ENCODE assay signal across 8 cellular contexts in the genomic region with DNA sequence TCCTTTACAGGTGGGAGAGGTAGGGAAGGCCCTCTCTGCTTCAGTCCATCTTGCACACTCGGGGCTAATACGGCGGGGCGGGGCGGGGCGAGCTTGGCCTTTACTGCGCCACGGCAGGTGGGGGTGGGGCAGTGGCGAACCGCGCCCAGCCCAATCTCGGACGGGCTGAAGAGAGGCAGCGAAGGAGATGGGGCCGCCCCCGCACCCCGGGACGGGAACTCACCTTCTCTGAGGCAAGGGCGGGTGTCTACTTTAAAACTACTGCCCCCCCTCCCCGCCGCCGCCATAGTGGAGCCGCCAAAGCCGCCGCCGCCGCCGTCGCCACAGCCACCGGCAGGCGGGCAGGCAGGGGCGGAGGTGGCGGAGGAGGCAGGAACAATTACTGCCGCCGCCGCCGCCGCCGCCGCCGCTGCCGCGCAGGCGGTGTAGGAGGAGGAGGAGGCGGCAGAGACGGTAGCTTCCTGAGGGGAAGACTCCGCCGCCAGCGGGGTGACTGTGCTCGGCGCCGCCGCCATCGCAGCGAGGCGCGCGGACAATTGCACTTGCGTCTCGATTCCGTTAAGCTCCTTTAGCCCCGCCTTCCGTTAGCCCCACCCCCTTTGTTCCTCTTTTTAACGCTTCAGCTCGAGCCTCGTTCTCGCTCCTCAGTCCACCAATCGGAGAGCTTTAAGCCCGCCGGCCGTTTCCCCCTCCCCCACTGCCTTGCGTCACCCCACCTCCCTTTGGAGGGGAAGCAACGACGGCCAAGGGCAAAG. TPM values are rescaled to one million over a fixed set of nuclear protein-coding genes. Genes with fewer than 3 reads are reported as not detected.
A peak's percentile ranks its signal among the peaks of the same experiment; 100 is the strongest.
DNase-seq lines count a peak whose midpoint lies in the region; ATAC-seq and TF ChIP-seq lines count a peak whose summit lies in the region.

A gene (minus strand): TSS at position 534 of the 755 bp plus-strand sequence. CDS start 19 bp downstream, at position 515.

- no peak for TF ChIP-seq EP300 in transverse colon (IDR thresholded peaks at IDR 0.05; ENCODE audit: low read depth)

- peak within 1 kb of the TSS; percentile 50 for H3K4me3 ChIP-seq in GM06990 (replicated peaks; ENCODE audit: low read depth, low read length)
- H3K4me3 ChIP-seq in heart left ventricle: peak within 1 kb of the TSS; percentile 22 to 95 (median 72)
- peak within 1 kb of the TSS; percentile 29 to 80 (median 63) for H3K4me3 ChIP-seq in transverse colon

- H3K27me3 Mint-ChIP-seq in HFFc6 (ENCODE audit: insufficient read depth): peaks cover 1% of the 10 kb centered on the region; the same call in 1 of the 2 replicates
- H3K27me3 Mint-ChIP-seq in activated naive CD8-positive, alpha-beta T cell treated with anti-CD3 and anti-CD28 coated beads, Interleukin-2, amount 10 ng/mL, durations not matched to agents 7 days and 5 days: no peaks in the 10 kb centered on the region

- H3K9me3 ChIP-seq in heart left ventricle (no peaks in the 10 kb centered on the region), transverse colon (no peaks in the 10 kb centered on the region)

- H3K36me3 Mint-ChIP-seq in HFFc6 (ENCODE audit: low read depth): no peaks in the 10 kb centered on the region
- no peaks in the 10 kb centered on the region for H3K36me3 Mint-ChIP-seq in activated naive CD8-positive, alpha-beta T cell treated with anti-CD3 and anti-CD28 coated beads, Interleukin-2, amount 10 ng/mL, durations not matched to agents 7 days and 5 days

- in situ Hi-C loops in transverse colon (cut with MboI; ENCODE audit: low pct_ligation_motif_present in 1 of 4, low pct_unique_long_range_greater_than_20kb in 1 of 4, low sequenced_read_pairs in 3 of 4): no loop called here

- TF ChIP-seq CTCF in GM06990 (IDR thresholded peaks at IDR 0.05; ENCODE audit: insufficient read depth, low read length, poor library complexity, severe bottlenecking) (no peak), HFFc6 (IDR thresholded peaks at IDR 0.05) (no peak), heart left ventricle (IDR thresholded peaks at IDR 0.05) (peak in 1 of 12 donors; percentile 4), transverse colon (IDR thresholded peaks at IDR 0.05) (peak in 1 of 5 experiments; percentile 23)

- peaks cover 13% of the 10 kb centered on the region; the same call in 1 of the 2 replicates for H3K4me1 Mint-ChIP-seq in HFFc6 (ENCODE audit: low read depth)
- peaks cover 7% of the 10 kb centered on the region for H3K4me1 Mint-ChIP-seq in activated naive CD8-positive, alpha-beta T cell treated with anti-CD3 and anti-CD28 coated beads, Interleukin-2, amount 10 ng/mL, durations not matched to agents 7 days and 5 days

- DNase-seq in GM06990 (ENCODE audit: extremely low read depth, insufficient read length): peak; percentile 81
- DNase-seq in HFFc6: peak; percentile 76
- DNase-seq in NAMALWA (ENCODE audit: low spot score): peak; percentile 94
- peak; percentile 79 for DNase-seq in SKM-1 (lab: John Stamatoyannopoulos, UW; ENCODE audit: unreplicated experiment)
- DNase-seq in activated naive CD8-positive, alpha-beta T cell treated with anti-CD3 and anti-CD28 coated beads, Interleukin-2, amount 10 ng/mL, durations not matched to agents 7 days and 5 days: peak; percentile 82
- peak; percentile 93 to 96 (median 94) for DNase-seq in heart left ventricle
- DNase-seq in pons (ENCODE audit: low spot score): peak; percentile 90
- DNase-seq in transverse colon: peak; percentile 92

- no peaks in the 10 kb centered on the region for H3K9me3 Mint-ChIP-seq in HFFc6
- H3K9me3 Mint-ChIP-seq in activated naive CD8-positive, alpha-beta T cell treated with anti-CD3 and anti-CD28 coated beads, Interleukin-2, amount 10 ng/mL, durations not matched to agents 7 days and 5 days: peaks cover 6% of the 10 kb centered on the region

- H3K36me3 ChIP-seq in GM06990 (ENCODE audit: control insufficient read depth, insufficient read depth, low read length): no peaks in the 10 kb centered on the region
- no peaks in the 10 kb centered on the region for H3K36me3 ChIP-seq in heart left ventricle
- no peaks in the 10 kb centered on the region for H3K36me3 ChIP-seq in transverse colon

- H3K27me3 ChIP-seq in GM06990 (replicated peaks; ENCODE audit: control insufficient read depth, insufficient read depth, low read length): no peaks in the 10 kb centered on the region
- peaks cover 0 to 10% (median 0%) of the 10 kb centered on the region in 9 donors for H3K27me3 ChIP-seq in heart left ventricle
- H3K27me3 ChIP-seq in transverse colon: no peaks in the 10 kb centered on the region

- H3K4me1 ChIP-seq in heart left ventricle (peaks cover 0 to 11% (median 0%) of the 10 kb centered on the region in 12 donors), transverse colon (no peaks in the 10 kb centered on the region)

- peak in 1 of 2 donors; percentile 87 for TF ChIP-seq POLR2A in heart left ventricle (IDR thresholded peaks at IDR 0.05)
- TF ChIP-seq POLR2A in transverse colon (IDR thresholded peaks at IDR 0.05): peak; percentile 89

- POLR2A ChIA-PET in activated naive CD8-positive, alpha-beta T cell treated with anti-CD3 and anti-CD28 coated beads, Interleukin-2, amount 10 ng/mL, durations not matched to agents 7 days and 5 days (lab: Charles Lee): interaction anchor here (0.6 to 1.6 kb wide), 8 partner anchors 29 to 837 kb away, joined by 3 to 8 read pairs (median 4); a partner anchor contains a TSS

- WGBS in heart left ventricle, 4 donors: 1 to 52% (median 21%) methylated on average over 59 to 71 of the region's 74 CpGs
- WGBS in transverse colon (ENCODE audit: low coverage in 1 of 2), 2 donors: 56% methylated on average over 67 of the region's 74 CpGs; no CpG with 5 or more reads in 1 of the 2 donors

- peak within 1 kb of the TSS; percentile 83 to 99 (median 96) for H3K27ac ChIP-seq in heart left ventricle
- peak within 1 kb of the TSS; percentile 90 to 96 (median 92) for H3K27ac ChIP-seq in transverse colon

- peak within 1 kb of the TSS; percentile 84 for H3K4me3 Mint-ChIP-seq in HFFc6
- peak within 1 kb of the TSS; percentile 90 for H3K4me3 Mint-ChIP-seq in activated naive CD8-positive, alpha-beta T cell treated with anti-CD3 and anti-CD28 coated beads, Interleukin-2, amount 10 ng/mL, durations not matched to agents 7 days and 5 days

- intact Hi-C loops in heart left ventricle (cut with DNase I) (no loop called here), transverse colon (cut with DNase I; ENCODE audit: low total_unique reads) (no loop called here)

- peak within 1 kb of the TSS; percentile 65 for H3K27ac Mint-ChIP-seq in HFFc6
- H3K27ac Mint-ChIP-seq in activated naive CD8-positive, alpha-beta T cell treated with anti-CD3 and anti-CD28 coated beads, Interleukin-2, amount 10 ng/mL, durations not matched to agents 7 days and 5 days: peak within 1 kb of the TSS; percentile 87

- peak; percentile 85 for ATAC-seq in activated naive CD8-positive, alpha-beta T cell treated with anti-CD3 and anti-CD28 coated beads, Interleukin-2, amount 10 ng/mL, durations not matched to agents 7 days and 5 days (ENCODE audit: low read depth)
- peak; percentile 93 to 98 (median 98) for ATAC-seq in heart left ventricle

RNA-seq across cellular contexts. Expression of the gene that starts here (rescaled TPM):
- total RNA-seq in HFFc6 (2021; fragmentation: NEBNext Ultra II Directional; extraction: Animal tissue kit (Norgen Biotek cat#: 25700)): 1 to 10 TPM in 2 of 6 experiments, under 1 TPM in 4; 0.18 to 1.8 (median 0.27) TPM
- 10 to 100 TPM; 12.9 to 14.4 TPM for total RNA-seq in activated naive CD8-positive, alpha-beta T cell treated with anti-CD3 and anti-CD28 coated beads, Interleukin-2, amount 10 ng/mL, durations not matched to agents 7 days and 5 days
- total RNA-seq in heart left ventricle (1 to 10 TPM; 2.6 to 7.3 (median 5.3) TPM), transverse colon (10 to 100 TPM in 1 of 4 donors, 1 to 10 TPM in 2, under 1 TPM in 1; 0.40 to 18.7 (median 5.6) TPM)
- polyA plus RNA-seq in heart left ventricle: 1 to 10 TPM; 1.0 to 7.1 TPM

Comparison
In these comparisons a context has a peak if more than half of its experiments do, and no peak if none do; other contexts are left out.
1. Peak in every context shown above with its lines: DNase-seq, ATAC-seq, H3K4me3 ChIP-seq and H3K27ac ChIP-seq.